In the genomic region with DNA sequence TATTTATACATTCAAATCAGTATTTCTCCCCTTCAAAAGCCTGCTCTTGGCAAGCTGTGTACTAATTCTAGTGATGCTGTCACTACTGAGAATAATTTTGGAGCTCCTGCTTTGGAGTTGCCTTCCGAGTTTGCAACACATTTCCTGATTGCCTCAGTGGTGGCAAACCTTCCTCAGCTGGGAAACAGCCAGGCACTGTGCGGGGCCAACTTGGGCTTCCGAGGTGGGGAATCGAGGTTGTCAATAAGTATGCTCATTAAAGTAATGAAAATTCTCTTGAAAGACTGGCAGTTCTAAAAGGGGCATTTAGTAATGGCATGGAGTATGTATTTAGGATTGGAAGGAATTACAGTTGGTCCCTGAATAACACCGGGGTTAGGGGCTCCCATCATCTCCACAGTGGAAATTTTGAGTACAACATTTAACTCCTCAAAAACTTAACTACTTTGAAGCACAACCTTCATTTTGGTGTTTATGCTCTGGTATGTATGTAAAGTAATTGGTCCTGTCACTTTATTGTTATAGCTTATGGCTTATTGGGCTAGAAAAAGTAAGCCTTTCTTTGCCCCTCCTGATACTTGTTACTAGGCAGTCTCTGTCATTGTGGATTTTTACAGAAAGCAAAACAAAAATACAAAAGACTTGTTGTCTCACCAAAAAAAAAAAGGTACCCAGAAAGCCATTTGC, we compare ENCODE assay signal across 18 cellular contexts. TPM values are rescaled to one million over a fixed set of nuclear protein-coding genes. Genes with fewer than 3 reads are reported as not detected.
DNase-seq lines count a peak whose midpoint lies in the region; ATAC-seq, FAIRE-seq and TF ChIP-seq lines count a peak whose summit lies in the region.
"Had no signal": no experiment of that assay in that cellular context is flagged by ENCODE, and none has a peak within 500 bp of the region (broad histone marks: within the 10 kb centered on the region; RNA-seq: fewer than 3 reads in every experiment).

No MANE protein-coding gene starts in this region.

- H3K27me3 Mint-ChIP-seq in nephron (ENCODE audit: low read depth), result peaks cover 14% of the 10 kb centered on the region
- H3K27me3 Mint-ChIP-seq: stimulated activated naive B cell treated with anti-CD40 and anti-IgM and Interleukin-4, amounts not matched to agents 10 μg/mL and 1 μg/mL and 100 μg/mL, for 72 hours had no signal

- ATAC-seq in GM18502 (IDR thresholded peaks at IDR 0.05; ENCODE audit: poor library complexity, unreplicated experiment) (no peak), HG03097 (IDR thresholded peaks at IDR 0.05; ENCODE audit: low FRiP score, unreplicated experiment) (no peak)
- ATAC-seq: foreskin keratinocyte; stimulated activated naive B cell treated with anti-CD40 and anti-IgM and Interleukin-4, amounts not matched to agents 10 μg/mL and 1 μg/mL and 100 μg/mL, for 72 hours had no signal

- H3K4me3 Mint-ChIP-seq in nephron, result peak overlapping the region; percentile 53 to 98 (median 64)

- DNase-seq in C1 segment of cervical spinal cord (lab: John Stamatoyannopoulos, UW), result peak in 9 of 14 donors; percentile 8 to 62 (median 32)
- DNase-seq in GM12892 (ENCODE audit: insufficient read length), result no peak
- peak in 44 of 58 donors; percentile 3 to 77 (median 38) for DNase-seq in anterior cingulate cortex (lab: John Stamatoyannopoulos, UW)
- no peak for DNase-seq in NCI-H82 (lab: John Stamatoyannopoulos, UW)
- DNase-seq in Kasumi-1 (lab: John Stamatoyannopoulos, UW), result no peak
- DNase-seq: activated naive CD4-positive, alpha-beta T cell treated with anti-CD3 and anti-CD28 coated beads, Interleukin-2, amount 50 U/mL, for 16 hours; central memory CD4-positive, alpha-beta T cell; foreskin keratinocyte; IMR-90; NCI-H1048; NK-92 treated with Interleukin-12 subunit alpha and Interleukin-12 subunit beta, amount 100 ng/mL, for 24 hours; SIG-M5; stimulated activated naive B cell treated with anti-CD40 and anti-IgM and Interleukin-4, amounts not matched to agents 10 μg/mL and 1 μg/mL and 100 μg/mL, for 72 hours; T1000 had no signal

- H3K4me1 Mint-ChIP-seq in nephron, result peaks cover 17% of the 10 kb centered on the region

- no peak overlapping the region for H3K27ac Mint-ChIP-seq in nephron
- H3K27ac Mint-ChIP-seq: stimulated activated naive B cell treated with anti-CD40 and anti-IgM and Interleukin-4, amounts not matched to agents 10 μg/mL and 1 μg/mL and 100 μg/mL, for 72 hours had no signal

- no peak for TF ChIP-seq CTCF in nephron (IDR thresholded peaks at IDR 0.05; ENCODE audit: unreplicated experiment in 3 of 3)

- no peaks in the 10 kb centered on the region for H3K36me3 Mint-ChIP-seq in nephron (ENCODE audit: low read depth)

- TF ChIP-seq POLR2A in GM12892 (IDR thresholded peaks at IDR 0.05; ENCODE audit: low read depth, low read length), result no peak

- FAIRE-seq in GM12892 (lab: Jason Lieb, UNC), result peak; percentile 38
- FAIRE-seq: endometrium had no signal

- H3K9me3 Mint-ChIP-seq in nephron, result no peaks in the 10 kb centered on the region
- H3K9me3 Mint-ChIP-seq: stimulated activated naive B cell treated with anti-CD40 and anti-IgM and Interleukin-4, amounts not matched to agents 10 μg/mL and 1 μg/mL and 100 μg/mL, for 72 hours had no signal

RNA-seq across cellular contexts. Expression of gene PAQR8, which starts 2.7 kb away (rescaled TPM):
- polyA plus RNA-seq in GM12892 (2012; ENCODE audit: missing spikeins), result 11.2 TPM

RNA-seq across cellular contexts. Expression of gene EFHC1, which starts 55.5 kb away (rescaled TPM):
- 8.7 TPM for polyA plus RNA-seq in GM12892 (2012; ENCODE audit: missing spikeins)

Comparison
In these comparisons a context has a peak if more than half of its experiments do, and no peak if none do; other contexts are left out.
1. DNase-seq: peak in C1 segment of cervical spinal cord (9 of 14) and anterior cingulate cortex (44 of 58); none in GM12892 (single experiment), NCI-H82 (single experiment) and Kasumi-1 (0 of 2).